9 cellular contexts compared by ENCODE assay signal in genomic region chr2:216632321-216632951, GRCh38. TPM values are rescaled to one million over a fixed set of nuclear protein-coding genes. Genes with fewer than 3 reads are reported as not detected.
DNase-seq lines count a peak whose midpoint lies in the region; ATAC-seq and TF ChIP-seq lines count a peak whose summit lies in the region.
"Had no signal": no experiment of that assay in that cellular context is flagged by ENCODE, and none has a peak within 500 bp of the region (broad histone marks: within the 10 kb centered on the region; RNA-seq: fewer than 3 reads in every experiment).

No MANE protein-coding gene starts in this region.

- H3K4me3 ChIP-seq in NT2/D1 (ENCODE audit: insufficient read length, low read depth) (peak overlapping the region; percentile 79), esophagus muscularis mucosa (peak overlapping the region; percentile 74 to 84 (median 79))

- TF ChIP-seq POLR2A in esophagus muscularis mucosa (IDR thresholded peaks at IDR 0.05; ENCODE audit: low read depth): no peak

- intact Hi-C loops in esophagus muscularis mucosa (cut with DNase I): loop anchor here (5.0 kb wide), 1 partner anchor 45 kb away; no protein-coding TSS in a partner anchor
- intact Hi-C loops in posterior vena cava (cut with DNase I): no loop called here

- no peak for TF ChIP-seq EP300 in esophagus muscularis mucosa (IDR thresholded peaks at IDR 0.05)

- H3K9me3 ChIP-seq in ES-I3 (ENCODE audit: control insufficient read depth, insufficient read depth, low read length): no peaks in the 10 kb centered on the region
- no peaks in the 10 kb centered on the region for H3K9me3 ChIP-seq in NT2/D1 (ENCODE audit: insufficient read depth, low read length)
- H3K9me3 ChIP-seq in esophagus muscularis mucosa: no peaks in the 10 kb centered on the region

- ATAC-seq in HG02678 (IDR thresholded peaks at IDR 0.05; ENCODE audit: unreplicated experiment) (no peak), GM18517 (IDR thresholded peaks at IDR 0.05; ENCODE audit: unreplicated experiment) (no peak), HG03457 (IDR thresholded peaks at IDR 0.05; ENCODE audit: unreplicated experiment) (no peak)

- no peak for DNase-seq in NT2/D1 (ENCODE audit: low read depth, low spot score)
- no peak for DNase-seq in esophagus muscularis mucosa (ENCODE audit: extremely low spot score)
- DNase-seq in posterior vena cava (ENCODE audit: low spot score): peak; percentile 2
- no peak for DNase-seq in NCI-H510A (lab: John Stamatoyannopoulos, UW)
- DNase-seq: NCI-H187 had no signal

- H3K4me1 ChIP-seq in ES-I3 (ENCODE audit: insufficient read depth, low read length): peaks cover 10% of the 10 kb centered on the region
- H3K4me1 ChIP-seq in NT2/D1 (ENCODE audit: insufficient read depth, insufficient read length): peaks cover 13% of the 10 kb centered on the region
- peaks cover 10 to 47% (median 44%) of the 10 kb centered on the region in 4 donors for H3K4me1 ChIP-seq in esophagus muscularis mucosa

- H3K36me3 ChIP-seq in ES-I3 (ENCODE audit: insufficient read depth, low read length): no peaks in the 10 kb centered on the region
- peaks cover 4% of the 10 kb centered on the region for H3K36me3 ChIP-seq in NT2/D1 (ENCODE audit: insufficient read depth, insufficient read length, low read length)
- no peaks in the 10 kb centered on the region for H3K36me3 ChIP-seq in esophagus muscularis mucosa

- peak overlapping the region in 3 of 4 donors; percentile 76 to 82 (median 80) for H3K27ac ChIP-seq in esophagus muscularis mucosa (replicated peaks in 1 of 4)

- H3K9ac ChIP-seq in ES-I3 (ENCODE audit: low read depth, low read length) (peak overlapping the region; percentile 82), NT2/D1 (ENCODE audit: insufficient read length, low read depth) (peak overlapping the region; percentile 81)

- no peak for TF ChIP-seq CTCF in esophagus muscularis mucosa (IDR thresholded peaks at IDR 0.05)

- H3K27me3 ChIP-seq in NT2/D1 (ENCODE audit: insufficient read depth, insufficient read length) (peaks cover 12% of the 10 kb centered on the region), esophagus muscularis mucosa (peaks cover 0 to 4% (median 0%) of the 10 kb centered on the region in 4 donors)

- WGBS in esophagus muscularis mucosa: 57% methylated on average over 12 of the region's 13 CpGs

RNA-seq across cellular contexts. Expression of gene IGFBP2, which starts 0.8 kb away (rescaled TPM):
- 100 to 1,000 TPM; 188 to 446 (median 280) TPM for total RNA-seq in esophagus muscularis mucosa
- 10 to 100 TPM; 37.9 to 54.8 TPM for total RNA-seq in posterior vena cava
